ENCODE assay signal across 8 cellular contexts in the genomic region with DNA sequence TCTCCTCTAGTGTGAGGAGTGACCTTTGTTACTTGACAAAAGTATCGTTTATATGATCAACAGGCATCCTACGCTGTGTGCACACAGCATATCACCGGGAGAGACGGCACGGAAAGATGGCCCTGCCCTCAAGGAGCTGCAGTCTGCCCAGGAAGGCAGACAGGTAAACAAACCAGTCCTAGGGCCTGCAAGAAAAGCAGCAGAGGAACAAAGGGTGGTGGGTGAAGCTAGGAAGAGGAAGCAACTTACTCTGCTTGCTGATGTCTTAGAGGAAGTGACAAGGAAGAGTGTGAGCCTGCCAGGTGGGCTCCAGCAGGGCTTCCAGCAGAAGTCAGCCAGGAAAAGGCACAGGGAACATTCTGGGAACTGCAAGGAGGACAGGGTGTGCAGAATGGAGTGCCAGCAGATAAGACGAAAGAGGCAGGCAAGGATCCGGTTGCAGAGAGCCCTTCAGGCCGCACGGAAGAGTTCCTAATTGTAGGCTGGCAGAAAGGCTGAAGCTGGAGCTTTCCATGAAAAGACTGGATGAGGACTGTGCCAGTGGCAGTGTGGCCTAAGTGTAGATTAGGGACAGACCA.
A peak's percentile ranks its signal among the peaks of the same experiment; 100 is the strongest.
DNase-seq lines count a peak whose midpoint lies in the region; ATAC-seq, FAIRE-seq and TF ChIP-seq lines count a peak whose summit lies in the region.

No MANE protein-coding gene starts in this region.

- peaks cover 19% of the 10 kb centered on the region for H3K4me1 Mint-ChIP-seq in HFFc6 (ENCODE audit: low read depth)

- peak overlapping the region; percentile 87 for H3K4me2 ChIP-seq in smooth muscle cell

- H3K9me3 ChIP-seq in SJSA1 (replicated peaks) (no peaks in the 10 kb centered on the region), iPS-18a (ENCODE audit: control insufficient read depth, low read depth, low read length) (no peaks in the 10 kb centered on the region), smooth muscle cell (replicated peaks; ENCODE audit: low read depth) (no peaks in the 10 kb centered on the region)

- H2AFZ ChIP-seq in smooth muscle cell (ENCODE audit: low read depth), result no peak overlapping the region

- peak overlapping the region; percentile 81 for H3K27ac Mint-ChIP-seq in HFFc6

- H3K9me3 Mint-ChIP-seq in HFFc6, result no peaks in the 10 kb centered on the region

- H3K36me3 Mint-ChIP-seq in HFFc6 (ENCODE audit: low read depth), result peaks cover 5% of the 10 kb centered on the region; the same call in 1 of the 2 replicates

- in situ Hi-C loops in astrocyte of the cerebellum (cut with HindIII; ENCODE audit: low sequenced_read_pairs), result loop anchor here (5.0 kb wide), 1 partner anchor 102 kb away; no protein-coding TSS in a partner anchor

- H3K9ac ChIP-seq in iPS-18a (ENCODE audit: low read length) (peak overlapping the region; percentile 60), smooth muscle cell (ENCODE audit: low read depth) (peak overlapping the region; percentile 85)

- H3K4me1 ChIP-seq in SJSA1 (replicated peaks), result peaks cover 23% of the 10 kb centered on the region
- peaks cover 34% of the 10 kb centered on the region for H3K4me1 ChIP-seq in iPS-18a (ENCODE audit: control insufficient read depth, low read depth, low read length)
- peaks cover 39% of the 10 kb centered on the region for H3K4me1 ChIP-seq in smooth muscle cell (ENCODE audit: low read depth)

- TF ChIP-seq CTCF in HFFc6 (IDR thresholded peaks at IDR 0.05), result no peak
- no peak for TF ChIP-seq CTCF in astrocyte of the cerebellum (IDR thresholded peaks at IDR 0.05; ENCODE audit: low read depth, low read length, missing control alignments)
- no peak for TF ChIP-seq CTCF in smooth muscle cell (IDR thresholded peaks at IDR 0.05; ENCODE audit: borderline replicate concordance, insufficient read depth, poor library complexity, severe bottlenecking)

- H3K27me3 ChIP-seq in SJSA1 (replicated peaks), result no peaks in the 10 kb centered on the region
- H3K27me3 ChIP-seq in iPS-18a (ENCODE audit: control insufficient read depth, insufficient read depth, low read length), result no peaks in the 10 kb centered on the region
- H3K27me3 ChIP-seq in smooth muscle cell (ENCODE audit: low read depth), result no peaks in the 10 kb centered on the region

- H3K4me3 ChIP-seq in SJSA1 (peak overlapping the region; percentile 80), astrocyte of the cerebellum (ENCODE audit: low read depth, low read length) (peak overlapping the region; percentile 72), iPS-18a (ENCODE audit: low read length) (peak overlapping the region; percentile 49), smooth muscle cell (peak overlapping the region; percentile 94)

- peaks cover 32% of the 10 kb centered on the region for H3F3A ChIP-seq in smooth muscle cell (ENCODE audit: low read depth)

- peaks cover 43% of the 10 kb centered on the region for H3K79me2 ChIP-seq in smooth muscle cell (ENCODE audit: low read depth)

- FAIRE-seq in RCC 7860 (lab: Jason Lieb, UNC), result no peak

- peak; percentile 48 for DNase-seq in CD1c-positive myeloid dendritic cell (ENCODE audit: extremely low spot score)
- DNase-seq in HFFc6, result no peak
- no peak for DNase-seq in SJSA1 (ENCODE audit: low read depth in 1 of 2, low spot score in 2 of 2)
- DNase-seq in astrocyte of the cerebellum (ENCODE audit: low read depth), result no peak
- no peak for DNase-seq in smooth muscle cell (lab: John Stamatoyannopoulos, UW; ENCODE audit: unreplicated experiment)
- no peak for DNase-seq in RCC 7860 (ENCODE audit: low spot score)

- H3K36me3 ChIP-seq in SJSA1, result peaks cover 19% of the 10 kb centered on the region
- H3K36me3 ChIP-seq in iPS-18a (ENCODE audit: control insufficient read depth, low read depth, low read length), result no peaks in the 10 kb centered on the region
- no peaks in the 10 kb centered on the region for H3K36me3 ChIP-seq in smooth muscle cell (ENCODE audit: low read depth)

- H3K27ac ChIP-seq in SJSA1 (no peak overlapping the region), iPS-18a (ENCODE audit: low read length) (peak overlapping the region; percentile 12), smooth muscle cell (ENCODE audit: low read depth) (peak overlapping the region; percentile 88)

- ATAC-seq in GM21737 (IDR thresholded peaks at IDR 0.05; ENCODE audit: unreplicated experiment), result no peak

- peaks cover 89% of the 10 kb centered on the region for H4K20me1 ChIP-seq in smooth muscle cell (ENCODE audit: low read depth)

- H3K4me3 Mint-ChIP-seq in HFFc6, result peak overlapping the region; percentile 87

- 25% methylated on average over 9 of the region's 9 CpGs for WGBS in smooth muscle cell (ENCODE audit: low lambda C conversion rate)

- H3K27me3 Mint-ChIP-seq in HFFc6 (ENCODE audit: insufficient read depth), result no peaks in the 10 kb centered on the region
